ENCODE assay signal across 23 cellular contexts in genomic region chr4:8728536-8729407, GRCh38.
A peak's percentile ranks its signal among the peaks of the same experiment; 100 is the strongest.
DNase-seq lines count a peak whose midpoint lies in the region; ATAC-seq, FAIRE-seq and TF ChIP-seq lines count a peak whose summit lies in the region.
"Had no signal": no experiment of that assay in that cellular context is flagged by ENCODE, and none has a peak within 500 bp of the region (broad histone marks: within the 10 kb centered on the region; RNA-seq: fewer than 3 reads in every experiment).

No MANE protein-coding gene starts in this region.

- ATAC-seq in activated CD8-positive, alpha-beta T cell treated with anti-CD3 and anti-CD28 coated beads, Interleukin-2, amount 10 ng/mL, durations not matched to agents 7 days and 5 days = no peak
- no peak for ATAC-seq in activated CD8-positive, alpha-beta T cell treated with anti-CD3 and anti-CD28 coated beads for 36 hours
- ATAC-seq: activated T-cell treated with anti-CD3 and anti-CD28 coated beads, Interleukin-2, amount 50 U/mL, for 72 hours had no signal

- no peaks in the 10 kb centered on the region for H3K36me3 Mint-ChIP-seq in activated CD8-positive, alpha-beta T cell treated with anti-CD3 and anti-CD28 coated beads, Interleukin-2, amount 10 ng/mL, durations not matched to agents 7 days and 5 days (ENCODE audit: low read depth)
- no peaks in the 10 kb centered on the region for H3K36me3 Mint-ChIP-seq in activated CD8-positive, alpha-beta T cell treated with anti-CD3 and anti-CD28 coated beads for 36 hours (ENCODE audit: low read depth)
- H3K36me3 Mint-ChIP-seq: activated naive CD8-positive, alpha-beta T cell treated with anti-CD3 and anti-CD28 coated beads, Interleukin-2, amount 10 ng/mL, durations not matched to agents 7 days and 5 days; brain; naive B cell had no signal

- in situ Hi-C loops in G401 (cut with HindIII; ENCODE audit: low sequenced_read_pairs) = no loop called here

- H3K9me3 Mint-ChIP-seq in activated CD8-positive, alpha-beta T cell treated with anti-CD3 and anti-CD28 coated beads, Interleukin-2, amount 10 ng/mL, durations not matched to agents 7 days and 5 days (ENCODE audit: insufficient read depth) = no peaks in the 10 kb centered on the region
- no peaks in the 10 kb centered on the region for H3K9me3 Mint-ChIP-seq in activated CD8-positive, alpha-beta T cell treated with anti-CD3 and anti-CD28 coated beads for 36 hours
- H3K9me3 Mint-ChIP-seq: activated naive CD8-positive, alpha-beta T cell treated with anti-CD3 and anti-CD28 coated beads, Interleukin-2, amount 10 ng/mL, durations not matched to agents 7 days and 5 days; activated T-cell treated with anti-CD3 and anti-CD28 coated beads, Interleukin-2, amount 50 U/mL, for 72 hours had no signal

- TF ChIP-seq CTCF in activated CD8-positive, alpha-beta T cell treated with anti-CD3 and anti-CD28 coated beads for 36 hours (IDR thresholded peaks at IDR 0.05) = no peak
- TF ChIP-seq CTCF in Peyer's patch (IDR thresholded peaks at IDR 0.05) = no peak
- TF ChIP-seq CTCF in spleen (IDR thresholded peaks at IDR 0.05 in 8 of 11, conservative IDR thresholded peaks at IDR 0.05 in 3 of 11) = no peak

- CTCF ChIA-PET in activated CD8-positive, alpha-beta T cell treated with anti-CD3 and anti-CD28 coated beads, Interleukin-2, amount 10 ng/mL, durations not matched to agents 7 days and 5 days (lab: Charles Lee) = no interaction called here
- CTCF ChIA-PET in activated CD8-positive, alpha-beta T cell treated with anti-CD3 and anti-CD28 coated beads for 36 hours (lab: Charles Lee) = no interaction called here

- WGBS in spleen, 5 donors = 79 to 91% (median 87%) methylated on average over 21 of the region's 21 CpGs

- intact Hi-C loops in activated CD8-positive, alpha-beta T cell treated with anti-CD3 and anti-CD28 coated beads for 36 hours (cut with micrococcal nuclease) = no loop called here
- intact Hi-C loops in spleen (cut with DNase I; ENCODE audit: low total_unique reads) = no loop called here

- H3K4me3 Mint-ChIP-seq in activated CD8-positive, alpha-beta T cell treated with anti-CD3 and anti-CD28 coated beads, Interleukin-2, amount 10 ng/mL, durations not matched to agents 7 days and 5 days = no peak overlapping the region
- H3K4me3 Mint-ChIP-seq in activated CD8-positive, alpha-beta T cell treated with anti-CD3 and anti-CD28 coated beads for 36 hours = no peak overlapping the region
- H3K4me3 Mint-ChIP-seq: activated naive CD8-positive, alpha-beta T cell treated with anti-CD3 and anti-CD28 coated beads, Interleukin-2, amount 10 ng/mL, durations not matched to agents 7 days and 5 days; activated T-cell treated with anti-CD3 and anti-CD28 coated beads, Interleukin-2, amount 50 U/mL, for 72 hours; brain; naive B cell had no signal

- TF ChIP-seq POLR2A in Peyer's patch (IDR thresholded peaks at IDR 0.05) (no peak), spleen (IDR thresholded peaks at IDR 0.05) (no peak)

- no peaks in the 10 kb centered on the region for H3K4me1 ChIP-seq in Peyer's patch
- no peaks in the 10 kb centered on the region for H3K4me1 ChIP-seq in spleen

- H3K27ac ChIP-seq in Peyer's patch (no peak overlapping the region), spleen (no peak overlapping the region)
- H3K27ac ChIP-seq: epithelial cell of prostate had no signal

- no peaks in the 10 kb centered on the region for H3K27me3 ChIP-seq in Peyer's patch
- peaks cover 0 to 27% (median 0%) of the 10 kb centered on the region in 7 donors for H3K27me3 ChIP-seq in spleen (replicated peaks in 1 of 7)

- H3K36me3 ChIP-seq in Peyer's patch (no peaks in the 10 kb centered on the region), spleen (no peaks in the 10 kb centered on the region)

- no peak for FAIRE-seq in GM19239 (lab: Jason Lieb, UNC)
- FAIRE-seq: A204.1, GM12892 had no signal

- no peak overlapping the region for H3K27ac Mint-ChIP-seq in activated CD8-positive, alpha-beta T cell treated with anti-CD3 and anti-CD28 coated beads, Interleukin-2, amount 10 ng/mL, durations not matched to agents 7 days and 5 days
- H3K27ac Mint-ChIP-seq in activated CD8-positive, alpha-beta T cell treated with anti-CD3 and anti-CD28 coated beads for 36 hours = no peak overlapping the region
- H3K27ac Mint-ChIP-seq: activated T-cell treated with anti-CD3 and anti-CD28 coated beads, Interleukin-2, amount 50 U/mL, for 72 hours; brain; naive B cell had no signal

- H3K27me3 Mint-ChIP-seq in activated CD8-positive, alpha-beta T cell treated with anti-CD3 and anti-CD28 coated beads, Interleukin-2, amount 10 ng/mL, durations not matched to agents 7 days and 5 days (ENCODE audit: low read depth) = no peaks in the 10 kb centered on the region
- no peaks in the 10 kb centered on the region for H3K27me3 Mint-ChIP-seq in activated CD8-positive, alpha-beta T cell treated with anti-CD3 and anti-CD28 coated beads for 36 hours
- H3K27me3 Mint-ChIP-seq: activated naive CD8-positive, alpha-beta T cell treated with anti-CD3 and anti-CD28 coated beads, Interleukin-2, amount 10 ng/mL, durations not matched to agents 7 days and 5 days; brain had no signal

- no peaks in the 10 kb centered on the region for H3K9me3 ChIP-seq in Peyer's patch
- H3K9me3 ChIP-seq in spleen = peaks cover 0 to 16% (median 5%) of the 10 kb centered on the region in 8 donors

- POLR2A ChIA-PET in activated CD8-positive, alpha-beta T cell treated with anti-CD3 and anti-CD28 coated beads, Interleukin-2, amount 10 ng/mL, durations not matched to agents 7 days and 5 days (lab: Charles Lee) = no interaction called here
- POLR2A ChIA-PET in activated CD8-positive, alpha-beta T cell treated with anti-CD3 and anti-CD28 coated beads for 36 hours (lab: Charles Lee) = no interaction called here

- H3K4me3 ChIP-seq in Peyer's patch (no peak overlapping the region), spleen (no peak overlapping the region)
- H3K4me3 ChIP-seq: lung had no signal

- DNase-seq in activated CD8-positive, alpha-beta T cell treated with anti-CD3 and anti-CD28 coated beads, Interleukin-2, amount 10 ng/mL, durations not matched to agents 7 days and 5 days = peak; percentile 13
- DNase-seq in activated CD8-positive, alpha-beta T cell treated with anti-CD3 and anti-CD28 coated beads for 36 hours = no peak
- peak; percentile 8 to 37 (median 24) for DNase-seq in Peyer's patch
- peak; percentile 45 for DNase-seq in left kidney (ENCODE audit: low read depth, low spot score)
- DNase-seq in spleen = peak; percentile 57
- DNase-seq in MV-4-11 (lab: John Stamatoyannopoulos, UW) = no peak
- DNase-seq in G401 (ENCODE audit: low spot score) = no peak
- DNase-seq in GM19239 (ENCODE audit: insufficient read length, low spot score) = no peak
- DNase-seq: activated CD4-positive, alpha-beta T cell treated with anti-CD3 and anti-CD28 coated beads for 48 hours; activated naive CD8-positive, alpha-beta T cell treated with anti-CD3 and anti-CD28 coated beads, Interleukin-2, amount 10 ng/mL, durations not matched to agents 7 days and 5 days; activated T-cell treated with anti-CD3 and anti-CD28 coated beads, Interleukin-2, amount 50 U/mL, for 72 hours; C1 segment of cervical spinal cord; foreskin melanocyte; GF-D8; KG1; naive B cell; NCI-H1105; NCI-H526 treated with DMSO at 0.1 percent for 48 hours had no signal

- peaks cover 9% of the 10 kb centered on the region for H3K4me1 Mint-ChIP-seq in activated CD8-positive, alpha-beta T cell treated with anti-CD3 and anti-CD28 coated beads, Interleukin-2, amount 10 ng/mL, durations not matched to agents 7 days and 5 days (ENCODE audit: low read depth)
- peaks cover 2% of the 10 kb centered on the region for H3K4me1 Mint-ChIP-seq in activated CD8-positive, alpha-beta T cell treated with anti-CD3 and anti-CD28 coated beads for 36 hours (ENCODE audit: low read depth)
- H3K4me1 Mint-ChIP-seq: brain, naive B cell had no signal

Comparison
In these comparisons a context has a peak if more than half of its experiments do, and no peak if none do; other contexts are left out.
1. DNase-seq: peak in activated CD8-positive, alpha-beta T cell treated with anti-CD3 and anti-CD28 coated beads, Interleukin-2, amount 10 ng/mL, durations not matched to agents 7 days and 5 days (single experiment), Peyer's patch (3 of 3), left kidney (single experiment) and spleen (single experiment); none in activated CD8-positive, alpha-beta T cell treated with anti-CD3 and anti-CD28 coated beads for 36 hours (single experiment), MV-4-11 (single experiment), G401 (single experiment) and GM19239 (single experiment).